In the genomic region with DNA sequence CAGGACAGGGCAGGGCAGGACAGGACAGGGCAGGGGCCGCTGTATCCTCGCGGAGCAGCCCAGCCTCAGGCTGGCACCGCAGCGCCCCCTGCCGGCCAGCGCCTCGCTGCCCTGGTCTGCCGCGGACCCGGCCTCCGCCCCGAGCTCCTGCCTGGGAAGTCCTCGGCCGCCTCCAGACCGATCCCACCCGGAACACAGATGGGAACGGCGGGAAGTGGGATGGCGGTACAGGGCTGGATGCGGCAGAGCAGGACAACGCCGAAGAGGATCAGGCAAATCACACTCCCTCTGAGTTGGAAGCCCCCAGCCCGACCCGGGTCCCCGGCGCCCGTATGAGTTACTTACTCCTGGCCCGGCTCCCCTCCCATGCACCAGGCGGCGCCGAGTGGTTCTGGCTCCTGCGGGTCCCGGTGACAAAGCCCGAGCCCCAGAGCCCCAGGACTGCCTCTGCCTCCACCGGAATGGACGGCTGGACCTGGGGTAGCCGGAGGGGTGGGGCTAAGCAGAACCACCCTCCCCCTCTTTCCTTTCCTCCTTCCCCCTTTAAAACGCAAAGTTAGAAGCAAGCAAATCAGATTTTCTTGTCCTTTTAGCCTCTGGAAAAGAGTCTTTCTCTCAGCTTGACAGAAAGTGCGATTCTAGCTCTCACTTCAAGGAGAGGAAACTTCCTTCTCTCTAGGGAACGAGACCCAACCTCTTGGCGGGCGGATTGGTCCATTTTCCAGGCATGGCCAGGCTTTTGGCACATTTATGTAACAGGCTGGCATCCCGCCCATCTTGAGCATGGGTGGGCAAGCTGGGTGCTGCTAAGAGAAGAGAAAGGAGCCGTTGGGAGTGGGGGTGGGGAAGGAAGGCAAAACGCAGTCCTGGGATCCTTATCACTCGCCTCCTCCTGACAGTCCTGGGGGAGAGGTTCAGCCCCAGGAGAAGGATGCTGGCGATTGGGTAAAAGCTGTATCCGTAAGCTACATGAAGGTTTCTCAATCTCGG, we compare ENCODE assay signal across 1 cellular context.
TF ChIP-seq lines count a peak whose summit lies in the region.

A gene with protein sequence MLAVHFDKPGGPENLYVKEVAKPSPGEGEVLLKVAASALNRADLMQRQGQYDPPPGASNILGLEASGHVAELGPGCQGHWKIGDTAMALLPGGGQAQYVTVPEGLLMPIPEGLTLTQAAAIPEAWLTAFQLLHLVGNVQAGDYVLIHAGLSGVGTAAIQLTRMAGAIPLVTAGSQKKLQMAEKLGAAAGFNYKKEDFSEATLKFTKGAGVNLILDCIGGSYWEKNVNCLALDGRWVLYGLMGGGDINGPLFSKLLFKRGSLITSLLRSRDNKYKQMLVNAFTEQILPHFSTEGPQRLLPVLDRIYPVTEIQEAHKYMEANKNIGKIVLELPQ (minus strand): TSS at position 449 of the 990 bp plus-strand sequence. CDS start 508 bp downstream, outside the sequence.

TF ChIP-seq in HepG2, 621 proteins besides CTCF, POLR2A, EP300 and RAD21 (continued from another document and continues in another):
- peak; percentile 95 for TF ChIP-seq CSRNP1 (CRISPR knock-in tag; IDR thresholded peaks at IDR 0.05)
- TF ChIP-seq, protein P1, sequence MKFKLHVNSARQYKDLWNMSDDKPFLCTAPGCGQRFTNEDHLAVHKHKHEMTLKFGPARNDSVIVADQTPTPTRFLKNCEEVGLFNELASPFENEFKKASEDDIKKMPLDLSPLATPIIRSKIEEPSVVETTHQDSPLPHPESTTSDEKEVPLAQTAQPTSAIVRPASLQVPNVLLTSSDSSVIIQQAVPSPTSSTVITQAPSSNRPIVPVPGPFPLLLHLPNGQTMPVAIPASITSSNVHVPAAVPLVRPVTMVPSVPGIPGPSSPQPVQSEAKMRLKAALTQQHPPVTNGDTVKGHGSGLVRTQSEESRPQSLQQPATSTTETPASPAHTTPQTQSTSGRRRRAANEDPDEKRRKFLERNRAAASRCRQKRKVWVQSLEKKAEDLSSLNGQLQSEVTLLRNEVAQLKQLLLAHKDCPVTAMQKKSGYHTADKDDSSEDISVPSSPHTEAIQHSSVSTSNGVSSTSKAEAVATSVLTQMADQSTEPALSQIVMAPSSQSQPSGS (CRISPR knock-in tag; IDR thresholded peaks at IDR 0.05): peak; percentile 63
- TF ChIP-seq HNF4A (CRISPR knock-in tag; IDR thresholded peaks at IDR 0.05): no peak
- peak; percentile 65; the same call in 1 of the 2 replicates for TF ChIP-seq KMT2A (CRISPR knock-in tag; IDR thresholded peaks at IDR 0.05)
- TF ChIP-seq SMAD9 (CRISPR knock-in tag; IDR thresholded peaks at IDR 0.05): peak; percentile 82; the same call in 1 of the 2 replicates
- TF ChIP-seq GTF3A (CRISPR knock-in tag; conservative IDR thresholded peaks at IDR 0.05): no peak; the same call in 1 of the 2 replicates
- TF ChIP-seq NFIC (IDR thresholded peaks at IDR 0.05; ENCODE audit: low read length): 0 out of 2 replicates have a peak, but pooled peaks have one; percentile 14
- peak; percentile 93; the same call in 1 of the 2 replicates for TF ChIP-seq SMYD3 (CRISPR knock-in tag; IDR thresholded peaks at IDR 0.05)
- TF ChIP-seq GABPB1 (CRISPR knock-in tag; IDR thresholded peaks at IDR 0.05): peak; percentile 89
- TF ChIP-seq SKI (IDR thresholded peaks at IDR 0.05; ENCODE audit: partially characterized antibody): peak; percentile 69
- TF ChIP-seq ZNF414 (CRISPR knock-in tag; IDR thresholded peaks at IDR 0.05): no peak
- no peak for TF ChIP-seq GTF2F1 (IDR thresholded peaks at IDR 0.05; ENCODE audit: low read length)
- 0 out of 2 replicates have a peak, but pooled peaks have one; percentile 58 for TF ChIP-seq MYPOP (CRISPR knock-in tag; IDR thresholded peaks at IDR 0.05)
- TF ChIP-seq, protein P2, sequence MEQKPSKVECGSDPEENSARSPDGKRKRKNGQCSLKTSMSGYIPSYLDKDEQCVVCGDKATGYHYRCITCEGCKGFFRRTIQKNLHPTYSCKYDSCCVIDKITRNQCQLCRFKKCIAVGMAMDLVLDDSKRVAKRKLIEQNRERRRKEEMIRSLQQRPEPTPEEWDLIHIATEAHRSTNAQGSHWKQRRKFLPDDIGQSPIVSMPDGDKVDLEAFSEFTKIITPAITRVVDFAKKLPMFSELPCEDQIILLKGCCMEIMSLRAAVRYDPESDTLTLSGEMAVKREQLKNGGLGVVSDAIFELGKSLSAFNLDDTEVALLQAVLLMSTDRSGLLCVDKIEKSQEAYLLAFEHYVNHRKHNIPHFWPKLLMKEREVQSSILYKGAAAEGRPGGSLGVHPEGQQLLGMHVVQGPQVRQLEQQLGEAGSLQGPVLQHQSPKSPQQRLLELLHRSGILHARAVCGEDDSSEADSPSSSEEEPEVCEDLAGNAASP (CRISPR knock-in tag; IDR thresholded peaks at IDR 0.05; ENCODE audit: borderline replicate concordance): peak; percentile 75
- no peak for TF ChIP-seq SMAD3 (CRISPR knock-in tag; IDR thresholded peaks at IDR 0.05)
- peak; percentile 92 for TF ChIP-seq SRY (CRISPR knock-in tag; IDR thresholded peaks at IDR 0.05)
- TF ChIP-seq, protein P3, sequence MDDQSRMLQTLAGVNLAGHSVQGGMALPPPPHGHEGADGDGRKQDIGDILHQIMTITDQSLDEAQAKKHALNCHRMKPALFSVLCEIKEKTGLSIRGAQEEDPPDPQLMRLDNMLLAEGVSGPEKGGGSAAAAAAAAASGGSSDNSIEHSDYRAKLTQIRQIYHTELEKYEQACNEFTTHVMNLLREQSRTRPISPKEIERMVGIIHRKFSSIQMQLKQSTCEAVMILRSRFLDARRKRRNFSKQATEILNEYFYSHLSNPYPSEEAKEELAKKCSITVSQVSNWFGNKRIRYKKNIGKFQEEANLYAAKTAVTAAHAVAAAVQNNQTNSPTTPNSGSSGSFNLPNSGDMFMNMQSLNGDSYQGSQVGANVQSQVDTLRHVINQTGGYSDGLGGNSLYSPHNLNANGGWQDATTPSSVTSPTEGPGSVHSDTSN (CRISPR knock-in tag; IDR thresholded peaks at IDR 0.05; ENCODE audit: borderline replicate concordance): no peak
- TF ChIP-seq, protein P4, sequence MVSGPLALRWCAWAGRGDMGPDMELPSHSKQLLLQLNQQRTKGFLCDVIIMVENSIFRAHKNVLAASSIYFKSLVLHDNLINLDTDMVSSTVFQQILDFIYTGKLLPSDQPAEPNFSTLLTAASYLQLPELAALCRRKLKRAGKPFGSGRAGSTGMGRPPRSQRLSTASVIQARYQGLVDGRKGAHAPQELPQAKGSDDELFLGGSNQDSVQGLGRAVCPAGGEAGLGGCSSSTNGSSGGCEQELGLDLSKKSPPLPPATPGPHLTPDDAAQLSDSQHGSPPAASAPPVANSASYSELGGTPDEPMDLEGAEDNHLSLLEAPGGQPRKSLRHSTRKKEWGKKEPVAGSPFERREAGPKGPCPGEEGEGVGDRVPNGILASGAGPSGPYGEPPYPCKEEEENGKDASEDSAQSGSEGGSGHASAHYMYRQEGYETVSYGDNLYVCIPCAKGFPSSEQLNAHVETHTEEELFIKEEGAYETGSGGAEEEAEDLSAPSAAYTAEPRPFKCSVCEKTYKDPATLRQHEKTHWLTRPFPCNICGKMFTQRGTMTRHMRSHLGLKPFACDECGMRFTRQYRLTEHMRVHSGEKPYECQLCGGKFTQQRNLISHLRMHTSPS (CRISPR knock-in tag; IDR thresholded peaks at IDR 0.05; ENCODE audit: low read depth): peak; percentile 90
- TF ChIP-seq ZBED4 (CRISPR knock-in tag; IDR thresholded peaks at IDR 0.05; ENCODE audit: borderline replicate concordance): peak; percentile 94
- peak; percentile 64 for TF ChIP-seq POLR2AphosphoS5 (IDR thresholded peaks at IDR 0.05; ENCODE audit: low read depth, low read length)
- TF ChIP-seq, protein P5, sequence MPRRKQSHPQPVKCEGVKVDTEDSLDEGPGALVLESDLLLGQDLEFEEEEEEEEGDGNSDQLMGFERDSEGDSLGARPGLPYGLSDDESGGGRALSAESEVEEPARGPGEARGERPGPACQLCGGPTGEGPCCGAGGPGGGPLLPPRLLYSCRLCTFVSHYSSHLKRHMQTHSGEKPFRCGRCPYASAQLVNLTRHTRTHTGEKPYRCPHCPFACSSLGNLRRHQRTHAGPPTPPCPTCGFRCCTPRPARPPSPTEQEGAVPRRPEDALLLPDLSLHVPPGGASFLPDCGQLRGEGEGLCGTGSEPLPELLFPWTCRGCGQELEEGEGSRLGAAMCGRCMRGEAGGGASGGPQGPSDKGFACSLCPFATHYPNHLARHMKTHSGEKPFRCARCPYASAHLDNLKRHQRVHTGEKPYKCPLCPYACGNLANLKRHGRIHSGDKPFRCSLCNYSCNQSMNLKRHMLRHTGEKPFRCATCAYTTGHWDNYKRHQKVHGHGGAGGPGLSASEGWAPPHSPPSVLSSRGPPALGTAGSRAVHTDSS (CRISPR knock-in tag; conservative IDR thresholded peaks at IDR 0.05): no peak
- TF ChIP-seq ZNF331 (CRISPR knock-in tag; IDR thresholded peaks at IDR 0.05): peak; percentile 50; the same call in 1 of the 2 replicates
- TF ChIP-seq ZNF644 (CRISPR knock-in tag; IDR thresholded peaks at IDR 0.05; ENCODE audit: low read depth): no peak
- no peak for TF ChIP-seq FIP1L1 (IDR thresholded peaks at IDR 0.05; ENCODE audit: borderline replicate concordance, insufficient read depth, low read depth, low read length)
- TF ChIP-seq ZNF563 (CRISPR knock-in tag; IDR thresholded peaks at IDR 0.05): peak; percentile 87
- no peak; the same call in 1 of the 2 replicates for TF ChIP-seq GFI1 (CRISPR knock-in tag; IDR thresholded peaks at IDR 0.05; ENCODE audit: borderline replicate concordance)
- peak; percentile 31; the same call in 1 of the 2 replicates for TF ChIP-seq BRCA1 (CRISPR knock-in tag; IDR thresholded peaks at IDR 0.05)
- peak; percentile 29; the same call in 1 of the 2 replicates for TF ChIP-seq ZNF678 (CRISPR knock-in tag; IDR thresholded peaks at IDR 0.05)
- TF ChIP-seq RXRB (CRISPR knock-in tag; IDR thresholded peaks at IDR 0.05; ENCODE audit: borderline replicate concordance): peak; percentile 64
- TF ChIP-seq, protein P6, sequence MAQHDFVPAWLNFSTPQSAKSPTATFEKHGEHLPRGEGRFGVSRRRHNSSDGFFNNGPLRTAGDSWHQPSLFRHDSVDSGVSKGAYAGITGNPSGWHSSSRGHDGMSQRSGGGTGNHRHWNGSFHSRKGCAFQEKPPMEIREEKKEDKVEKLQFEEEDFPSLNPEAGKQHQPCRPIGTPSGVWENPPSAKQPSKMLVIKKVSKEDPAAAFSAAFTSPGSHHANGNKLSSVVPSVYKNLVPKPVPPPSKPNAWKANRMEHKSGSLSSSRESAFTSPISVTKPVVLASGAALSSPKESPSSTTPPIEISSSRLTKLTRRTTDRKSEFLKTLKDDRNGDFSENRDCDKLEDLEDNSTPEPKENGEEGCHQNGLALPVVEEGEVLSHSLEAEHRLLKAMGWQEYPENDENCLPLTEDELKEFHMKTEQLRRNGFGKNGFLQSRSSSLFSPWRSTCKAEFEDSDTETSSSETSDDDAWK (CRISPR knock-in tag; IDR thresholded peaks at IDR 0.05): no peak
- peak; percentile 22; the same call in 1 of the 2 replicates for TF ChIP-seq ZIK1 (CRISPR knock-in tag; IDR thresholded peaks at IDR 0.05; ENCODE audit: borderline replicate concordance, low read depth)
- no peak for TF ChIP-seq ZNF317 (CRISPR knock-in tag; IDR thresholded peaks at IDR 0.05)
- TF ChIP-seq AGO2 (optimal IDR thresholded peaks at IDR 0.05; ENCODE audit: low read depth, low read length): peak; percentile 89
